ENCODE assay signal across 8 cellular contexts in the genomic region with DNA sequence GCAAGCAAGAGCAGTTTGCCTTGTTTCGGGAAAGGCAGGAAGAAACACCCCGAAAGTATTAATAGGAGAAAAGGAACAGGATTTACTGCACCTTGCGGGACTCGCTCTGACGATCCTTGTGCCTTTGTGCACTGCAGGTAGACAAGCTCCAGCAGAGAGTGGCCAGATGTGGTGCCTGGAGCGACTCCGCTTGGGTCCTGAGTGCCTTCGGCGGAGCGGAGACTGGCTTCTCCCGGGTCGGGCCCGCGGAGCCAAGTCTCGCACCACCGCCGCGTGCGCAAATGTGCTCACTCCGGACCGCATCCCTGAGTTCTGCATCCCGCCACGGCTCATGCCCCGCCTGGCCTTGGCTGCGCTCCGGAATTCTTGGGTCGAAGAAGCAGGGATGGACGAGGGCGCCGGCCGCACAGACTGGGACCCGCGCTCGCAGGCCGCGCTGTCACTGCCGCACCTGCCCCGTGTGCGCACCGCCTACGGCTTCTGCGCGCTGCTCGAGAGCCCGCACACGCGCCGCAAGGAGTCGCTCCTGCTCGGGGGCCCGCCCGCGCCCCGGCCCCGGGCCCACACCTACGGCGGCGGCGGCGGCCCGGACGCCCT. TPM values are rescaled to one million over a fixed set of nuclear protein-coding genes. Genes with fewer than 3 reads are reported as not detected.
A peak's percentile ranks its signal among the peaks of the same experiment; 100 is the strongest.
DNase-seq lines count a peak whose midpoint lies in the region; ATAC-seq and TF ChIP-seq lines count a peak whose summit lies in the region.

No MANE protein-coding gene starts in this region.

- no peaks in the 10 kb centered on the region for H3K27me3 ChIP-seq in breast epithelium

- intact Hi-C loops in breast epithelium (cut with DNase I; ENCODE audit: low total_unique reads), result no loop called here

- H3K9me3 ChIP-seq in breast epithelium, result no peaks in the 10 kb centered on the region

- no peak for TF ChIP-seq POLR2A in breast epithelium (IDR thresholded peaks at IDR 0.05)

- no peaks in the 10 kb centered on the region for H3K36me3 ChIP-seq in breast epithelium

- H3K27ac ChIP-seq in breast epithelium, result peak overlapping the region in 1 of 2 donors; percentile 65

- ATAC-seq in activated CD4-positive, CD25-positive, alpha-beta regulatory T cell treated with anti-CD3 and anti-CD28 coated beads, Interleukin-2, amount 50 U/mL, for 24 hours, result peak; percentile 66 to 69
- peak; percentile 15 for ATAC-seq in left lobe of liver

- peak overlapping the region; percentile 46 to 78 (median 59) for H3K4me3 ChIP-seq in breast epithelium

- no peak for TF ChIP-seq CTCF in breast epithelium (IDR thresholded peaks at IDR 0.05)

- DNase-seq in activated CD4-positive, CD25-positive, alpha-beta regulatory T cell (lab: John Stamatoyannopoulos, UW), result no peak
- DNase-seq in SK-N-DZ (ENCODE audit: low spot score), result peak; percentile 34
- no peak for DNase-seq in breast epithelium (ENCODE audit: low spot score in 2 of 2)
- peak; percentile 55 for DNase-seq in left lobe of liver (ENCODE audit: low spot score)
- peak in 2 of 3 experiments; percentile 18 to 23 for DNase-seq in stimulated activated CD4-positive, alpha-beta T cell treated with anti-CD3 and anti-CD28 coated beads, TNF-alpha, amount 100 ng/mL, for 4 hours (ENCODE audit: low read depth in 3 of 3)
- DNase-seq in NCI-H128 (lab: John Stamatoyannopoulos, UW; ENCODE audit: unreplicated experiment), result no peak
- no peak for DNase-seq in OCI-M2 (lab: John Stamatoyannopoulos, UW; ENCODE audit: unreplicated experiment)

- no peaks in the 10 kb centered on the region for H3K4me1 ChIP-seq in breast epithelium

RNA-seq across cellular contexts. Expression of a gene that starts 0.8 kb away (rescaled TPM):
- 0.30 TPM in 1 of 2 replicates, not detected in the other for polyA plus RNA-seq in SK-N-DZ (2014; cell fraction: cytosol; rRNA removed)
- polyA plus RNA-seq in SK-N-DZ (2014; cell fraction: nucleus; rRNA removed), result 0.20 TPM in 1 of 2 replicates, not detected in the other
- under 1 TPM in 1 of 3 donors, not detected in 2; 0.66 TPM for total RNA-seq in breast epithelium
- 0.50 TPM for total RNA-seq in left lobe of liver

RNA-seq across cellular contexts. Expression of a gene that starts 7.3 kb away (rescaled TPM):
- 11.1 and 13.0 TPM in 2 replicates for polyA plus RNA-seq in SK-N-DZ (2014; cell fraction: cytosol; rRNA removed)
- 32.0 and 57.0 TPM in 2 replicates for polyA plus RNA-seq in SK-N-DZ (2014; cell fraction: nucleus; rRNA removed)
- total RNA-seq in breast epithelium (100 to 1,000 TPM in 2 of 3 donors, 10 to 100 TPM in 1; 94.4 to 140 (median 117) TPM), left lobe of liver (18.7 TPM)

Comparison
In these comparisons a context has a peak if more than half of its experiments do, and no peak if none do; other contexts are left out.
1. DNase-seq: peak in SK-N-DZ (single experiment), left lobe of liver (single experiment) and stimulated activated CD4-positive, alpha-beta T cell treated with anti-CD3 and anti-CD28 coated beads, TNF-alpha, amount 100 ng/mL, for 4 hours (2 of 3); none in activated CD4-positive, CD25-positive, alpha-beta regulatory T cell (0 of 4), breast epithelium (0 of 2), NCI-H128 (single experiment) and OCI-M2 (single experiment).